ENCODE assay signal across 8 cellular contexts in genomic region chr2:74178211-74179062, GRCh38. TPM values are rescaled to one million over a fixed set of nuclear protein-coding genes. Genes with fewer than 3 reads are reported as not detected.
DNase-seq lines count a peak whose midpoint lies in the region; ATAC-seq, FAIRE-seq and TF ChIP-seq lines count a peak whose summit lies in the region.

TSS of gene MOB1A (minus strand) at chr2:74178879. CDS start at chr2:74178674, 205 bp downstream.

- no peak for TF ChIP-seq EP300 in H1 (IDR thresholded peaks at IDR 0.05; ENCODE audit: borderline replicate concordance in 1 of 2, low read depth in 2 of 2, low read length in 2 of 2)

- peaks cover 0 to 5% of the 10 kb centered on the region in 2 experiments for H4K20me1 ChIP-seq in H1 (replicated peaks in 1 of 2; ENCODE audit: control insufficient read depth in 1 of 2, insufficient read depth in 2 of 2, low read length in 2 of 2)

- POLR2A ChIA-PET in H1 (lab: Charles Lee; ENCODE audit: partially characterized antibody): interaction anchor here (0.6 to 72.1 kb wide), 15 partner anchors 0 to 350 kb away, joined by 3 to 2699 read pairs (median 4); partner anchors contain the start of genes BOLA3, MOB1A, MTHFD2 and STAMBP

- H3K27ac ChIP-seq in H1 (ENCODE audit: low read depth, low read length): peak within 1 kb of the TSS; percentile 84
- peak within 1 kb of the TSS; percentile 92 for H3K27ac ChIP-seq in mesenchymal stem cell (ENCODE audit: low read length, poor library complexity, severe bottlenecking)

- H4K91ac ChIP-seq in H1 (replicated peaks; ENCODE audit: insufficient read length, low read length) (no peak within 1 kb of the TSS), mesenchymal stem cell (ENCODE audit: low read length) (peak within 1 kb of the TSS; percentile 68)

- no peak within 1 kb of the TSS for H2BK15ac ChIP-seq in H1 (ENCODE audit: low read length)
- peak within 1 kb of the TSS; percentile 48 for H2BK15ac ChIP-seq in mesenchymal stem cell (ENCODE audit: low read depth, poor library complexity, severe bottlenecking)

- H4K8ac ChIP-seq in H1 (ENCODE audit: extremely low read depth, insufficient read depth, low read length) (peak within 1 kb of the TSS; percentile 81), mesenchymal stem cell (ENCODE audit: low read length) (peak within 1 kb of the TSS; percentile 80)

- H3K9ac ChIP-seq in NT2/D1 (ENCODE audit: insufficient read length, low read depth): peak within 1 kb of the TSS; percentile 90
- peak within 1 kb of the TSS; percentile 88 to 96 (median 92) for H3K9ac ChIP-seq in H1 (replicated peaks in 1 of 4; ENCODE audit: extremely low read depth in 1 of 4, low read depth in 3 of 4, low read length in 3 of 4)
- peak within 1 kb of the TSS; percentile 95 for H3K9ac ChIP-seq in mesenchymal stem cell (ENCODE audit: low read length)

- no peak within 1 kb of the TSS for H2BK120ac ChIP-seq in H1 (replicated peaks; ENCODE audit: low read depth, low read length)
- H2BK120ac ChIP-seq in mesenchymal stem cell (ENCODE audit: low read depth, low read length): peak within 1 kb of the TSS; percentile 49

- peak within 1 kb of the TSS; percentile 94 for H3K27ac Mint-ChIP-seq in activated CD8-positive, alpha-beta memory T cell treated with anti-CD3 and anti-CD28 coated beads, Interleukin-2, amount 10 ng/mL, durations not matched to agents 7 days and 5 days

- no peak for TF ChIP-seq CTCF in H1 (IDR thresholded peaks at IDR 0.05; ENCODE audit: control extremely low read depth in 1 of 3, insufficient read depth in 1 of 3, low read depth in 1 of 3, low read length in 3 of 3)

- ATAC-seq in GM21381 (IDR thresholded peaks at IDR 0.05; ENCODE audit: unreplicated experiment): peak; percentile 78
- ATAC-seq in activated CD8-positive, alpha-beta memory T cell treated with anti-CD3 and anti-CD28 coated beads, Interleukin-2, amount 10 ng/mL, durations not matched to agents 7 days and 5 days: peak; percentile 93

- CTCF ChIA-PET in activated CD8-positive, alpha-beta memory T cell treated with anti-CD3 and anti-CD28 coated beads, Interleukin-2, amount 10 ng/mL, durations not matched to agents 7 days and 5 days (lab: Charles Lee): interaction anchor here (0.6 to 4.6 kb wide), 31 partner anchors 8 to 396 kb away, joined by 3 to 51 read pairs (median 5); partner anchors contain the start of genes BOLA3, MTHFD2 and STAMBP
- CTCF ChIA-PET in H1 (lab: Charles Lee; ENCODE audit: partially characterized antibody): interaction anchor here (0.6 to 3.6 kb wide), 16 partner anchors 10 to 556 kb away, joined by 3 to 21 read pairs (median 4); partner anchors contain the start of genes BOLA3 and MTHFD2

- peak within 1 kb of the TSS; percentile 60 to 71 for H3K4me2 ChIP-seq in H1 (ENCODE audit: insufficient read depth in 1 of 2, low read depth in 2 of 2, low read length in 2 of 2)
- peak within 1 kb of the TSS; percentile 52 for H3K4me2 ChIP-seq in mesenchymal stem cell (ENCODE audit: low read length, poor library complexity, severe bottlenecking)

- H2AFZ ChIP-seq in H1 (ENCODE audit: low read length): no peak within 1 kb of the TSS
- no peak within 1 kb of the TSS for H2AFZ ChIP-seq in mesenchymal stem cell (ENCODE audit: low read depth, low read length)

- peak within 1 kb of the TSS; percentile 21 for H2BK5ac ChIP-seq in H1 (ENCODE audit: low read depth, low read length)
- peak within 1 kb of the TSS; percentile 94 for H2BK5ac ChIP-seq in mesenchymal stem cell (ENCODE audit: low read depth, low read length, poor library complexity, severe bottlenecking)

- H3K23ac ChIP-seq in H1 (ENCODE audit: insufficient read length) (no peak within 1 kb of the TSS), mesenchymal stem cell (ENCODE audit: low read length in 2 of 2) (peak within 1 kb of the TSS in 1 of 2 experiments; percentile 46)

- peak within 1 kb of the TSS; percentile 86 for H3K4me3 Mint-ChIP-seq in activated CD8-positive, alpha-beta memory T cell treated with anti-CD3 and anti-CD28 coated beads, Interleukin-2, amount 10 ng/mL, durations not matched to agents 7 days and 5 days

- H3K23me2 ChIP-seq in H1 (ENCODE audit: low read depth, low read length): no peaks in the 10 kb centered on the region; the same call in 1 of the 2 replicates

- H2AK5ac ChIP-seq in H1 (ENCODE audit: low read depth, low read length) (no peak within 1 kb of the TSS), mesenchymal stem cell (ENCODE audit: low read length, severe bottlenecking) (peak within 1 kb of the TSS; percentile 84)

- H3K18ac ChIP-seq in H1 (ENCODE audit: extremely low read depth, low read length) (no peak within 1 kb of the TSS), mesenchymal stem cell (ENCODE audit: low read depth in 1 of 2, low read length in 2 of 2) (peak within 1 kb of the TSS; percentile 79 to 97)

- H3K4me1 Mint-ChIP-seq in activated CD8-positive, alpha-beta memory T cell treated with anti-CD3 and anti-CD28 coated beads, Interleukin-2, amount 10 ng/mL, durations not matched to agents 7 days and 5 days: peaks cover 44% of the 10 kb centered on the region

- H3K9me3 ChIP-seq in NT2/D1 (ENCODE audit: insufficient read depth, low read length) (no peaks in the 10 kb centered on the region), H1 (ENCODE audit: insufficient read depth in 2 of 2, low read depth in 1 of 2, low read length in 1 of 2) (peaks cover 0 to 2% of the 10 kb centered on the region in 2 experiments; a peak in 1 of 4 replicates), mesenchymal stem cell (ENCODE audit: control insufficient read depth, low read length) (no peaks in the 10 kb centered on the region)

- H3K36me3 Mint-ChIP-seq in activated CD8-positive, alpha-beta memory T cell treated with anti-CD3 and anti-CD28 coated beads, Interleukin-2, amount 10 ng/mL, durations not matched to agents 7 days and 5 days: peaks cover 20% of the 10 kb centered on the region

- DNase-seq in COR-L47 (lab: John Stamatoyannopoulos, UW): peak; percentile 98
- peak in 75 of 76 experiments; percentile 83 to 99 (median 97) for DNase-seq in HUDEP-2 (lab: John Stamatoyannopoulos, UW; ENCODE audit: unreplicated experiment in 76 of 76)
- peak; percentile 99 for DNase-seq in NT2/D1 (ENCODE audit: low read depth, low spot score)
- DNase-seq in activated CD8-positive, alpha-beta memory T cell treated with anti-CD3 and anti-CD28 coated beads, Interleukin-2, amount 10 ng/mL, durations not matched to agents 7 days and 5 days: peak; percentile 99
- DNase-seq in H1 (ENCODE audit: low read depth in 1 of 2, low spot score in 2 of 2): peak; percentile 96
- DNase-seq in mesenchymal stem cell: peak; percentile 99
- DNase-seq in stimulated activated CD8-positive, alpha-beta memory T cell treated with anti-CD3 and anti-CD28 coated beads, Interleukin-12 subunit alpha, Interleukin-12 subunit beta, amount 100 ng/mL, for 4 hours (ENCODE audit: low read depth): peak; percentile 95

- H4K5ac ChIP-seq in H1 (ENCODE audit: insufficient read length, low read depth, low read length): peak within 1 kb of the TSS; percentile 50

- H3K14ac ChIP-seq in H1 (ENCODE audit: insufficient read length): no peak within 1 kb of the TSS
- H3K14ac ChIP-seq in mesenchymal stem cell (ENCODE audit: low read length in 2 of 2): peak within 1 kb of the TSS in 1 of 2 experiments; percentile 86

- H3K27me3 ChIP-seq in NT2/D1 (ENCODE audit: insufficient read depth, insufficient read length) (no peaks in the 10 kb centered on the region), H1 (replicated peaks in 1 of 4; ENCODE audit: control insufficient read depth in 3 of 4, extremely low read depth in 1 of 4, insufficient read depth in 3 of 4, low read length in 3 of 4) (no peaks in the 10 kb centered on the region), mesenchymal stem cell (ENCODE audit: control insufficient read depth in 1 of 2, insufficient read depth in 1 of 2, low read length in 2 of 2) (no peaks in the 10 kb centered on the region)

- H3K56ac ChIP-seq in H1 (replicated peaks; ENCODE audit: insufficient read length, low read depth, low read length): no peak within 1 kb of the TSS

- H3K4me3 ChIP-seq in NT2/D1 (ENCODE audit: insufficient read length, low read depth): peak within 1 kb of the TSS; percentile 83
- H3K4me3 ChIP-seq in H1 (ENCODE audit: extremely low read depth in 1 of 4, insufficient read depth in 2 of 4, low read depth in 3 of 4, low read length in 4 of 4): peak within 1 kb of the TSS; percentile 86 to 94 (median 90)
- H3K4me3 ChIP-seq in mesenchymal stem cell (ENCODE audit: insufficient read depth in 1 of 2, low read depth in 1 of 2, low read length in 2 of 2): peak within 1 kb of the TSS; percentile 78 to 98

- H3K79me1 ChIP-seq in H1 (ENCODE audit: low read depth, low read length) (0 out of 2 replicates have a peak, but pooled peaks cover 2% of the 10 kb centered on the region), mesenchymal stem cell (replicated peaks; ENCODE audit: low read length, poor library complexity, severe bottlenecking) (no peaks in the 10 kb centered on the region)

- H3K36me3 ChIP-seq in NT2/D1 (ENCODE audit: insufficient read depth, insufficient read length, low read length) (peaks cover 11% of the 10 kb centered on the region), H1 (ENCODE audit: control insufficient read depth in 2 of 4, insufficient read depth in 4 of 4, low read length in 3 of 4) (peaks cover 0 to 4% (median 1%) of the 10 kb centered on the region in 4 experiments; a peak in 2 of 8 replicates), mesenchymal stem cell (ENCODE audit: control insufficient read depth in 1 of 2, insufficient read depth in 2 of 2, low read depth in 1 of 2, low read length in 2 of 2) (peaks cover 0 to 2% of the 10 kb centered on the region in 2 experiments)

- H2BK20ac ChIP-seq in H1 (ENCODE audit: low read length): no peak within 1 kb of the TSS

- TF ChIP-seq RAD21 in H1 (IDR thresholded peaks at IDR 0.05 in 1 of 2, conservative IDR thresholded peaks at IDR 0.05 in 1 of 2; ENCODE audit: low read depth in 2 of 2, low read length in 2 of 2): no peak

- H3K4ac ChIP-seq in H1 (replicated peaks; ENCODE audit: insufficient read length, low read depth, low read length) (no peak within 1 kb of the TSS), mesenchymal stem cell (ENCODE audit: low read depth in 1 of 2, low read length in 2 of 2) (peak within 1 kb of the TSS; percentile 73 to 91)

- H3K27me3 Mint-ChIP-seq in activated CD8-positive, alpha-beta memory T cell treated with anti-CD3 and anti-CD28 coated beads, Interleukin-2, amount 10 ng/mL, durations not matched to agents 7 days and 5 days: no peaks in the 10 kb centered on the region

- FAIRE-seq in H1 (lab: Jason Lieb, UNC): peak; percentile 52

- H3K4me1 ChIP-seq in NT2/D1 (ENCODE audit: insufficient read depth, insufficient read length) (no peaks in the 10 kb centered on the region), H1 (replicated peaks in 1 of 4; ENCODE audit: control insufficient read depth in 3 of 4, insufficient read depth in 4 of 4, low read length in 3 of 4) (peaks cover 0 to 5% (median 2%) of the 10 kb centered on the region in 4 experiments; a peak in 3 of 7 replicates), mesenchymal stem cell (ENCODE audit: control insufficient read depth, insufficient read depth, low read depth, low read length) (peaks cover 5% of the 10 kb centered on the region)

- TF ChIP-seq POLR2A in H1 (IDR thresholded peaks at IDR 0.05; ENCODE audit: control extremely low read depth in 1 of 2, low read depth in 2 of 2, low read length in 2 of 2): peak; percentile 92 to 95

- H3K79me2 ChIP-seq in H1 (ENCODE audit: control insufficient read depth in 1 of 2, insufficient read depth in 2 of 2, low read length in 2 of 2): peaks cover 13 to 44% of the 10 kb centered on the region in 2 experiments

- H3K9me3 Mint-ChIP-seq in activated CD8-positive, alpha-beta memory T cell treated with anti-CD3 and anti-CD28 coated beads, Interleukin-2, amount 10 ng/mL, durations not matched to agents 7 days and 5 days (ENCODE audit: low read depth): no peaks in the 10 kb centered on the region

- WGBS in H1 (ENCODE audit: extremely low coverage in 1 of 2, insufficient coverage in 1 of 2, insufficient read length in 1 of 2, insufficient replicate concordance in 2 of 2, low coverage in 1 of 2, low lambda C conversion rate in 2 of 2, missing lambda C conversion rate in 1 of 2), 2 experiments: 1% methylated on average over 72 of the region's 84 CpGs; no CpG with 5 or more reads in 1 of the 2 experiments
- under 1% methylated on average over 74 of the region's 84 CpGs for WGBS in mesenchymal stem cell

- H2BK12ac ChIP-seq in H1 (ENCODE audit: low read depth, low read length) (no peak within 1 kb of the TSS), mesenchymal stem cell (ENCODE audit: low read length in 2 of 2) (no peak within 1 kb of the TSS)

RNA-seq across cellular contexts. Expression of gene MOB1A, which starts in this region (rescaled TPM):
- 100 to 1,000 TPM; 183 to 220 TPM for total RNA-seq in activated CD8-positive, alpha-beta memory T cell treated with anti-CD3 and anti-CD28 coated beads, Interleukin-2, amount 10 ng/mL, durations not matched to agents 7 days and 5 days
- total RNA-seq in H1 (2021; fragmentation: NEBNext Ultra II Directional; extraction: Animal tissue kit (Norgen Biotek cat#: 25700)): 91.7 and 93.9 TPM in 2 replicates
- polyA plus RNA-seq in H1 (2011; rRNA removed): 16.2 and 21.6 TPM in 2 replicates
- polyA plus RNA-seq in H1 (2011; cell fraction: cytosol; rRNA removed): 23.6 TPM
- polyA plus RNA-seq in H1 (2011; cell fraction: nucleus; rRNA removed): 8.9 TPM
- polyA plus RNA-seq in H1 (2012, experiment 1 of 2): 20.6 to 48.6 TPM (median 27.5 TPM) in 4 replicates
- polyA plus RNA-seq in H1 (2012, experiment 2 of 2): 12.7 TPM
- 37.4 TPM for polyA plus RNA-seq in H1 (2013, experiment 1 of 2)
- polyA plus RNA-seq in H1 (2013, experiment 2 of 2): 38.3 TPM
- 31.8 and 53.8 TPM in 2 replicates for polyA minus RNA-seq in H1 (2011; rRNA and poly(A)+ RNA removed)
- 22.6 TPM for polyA minus RNA-seq in H1 (2011; cell fraction: cytosol; rRNA and poly(A)+ RNA removed)
- 25.8 TPM for polyA minus RNA-seq in H1 (2011; cell fraction: nucleus; rRNA and poly(A)+ RNA removed)
- polyA plus RNA-seq in mesenchymal stem cell (2013, experiment 1 of 2): 51.8 TPM
- 52.4 TPM for polyA plus RNA-seq in mesenchymal stem cell (2013, experiment 2 of 2)

Comparison
In these comparisons a context has a peak if more than half of its experiments do, and no peak if none do; other contexts are left out.
1. Peak in every context shown above with its lines: DNase-seq, ATAC-seq, H3K4me3 ChIP-seq and H3K27ac ChIP-seq.